In genomic region chr10:125016611-125017202, GRCh38 we compare ENCODE assay signal across 16 cellular contexts.
DNase-seq lines count a peak whose midpoint lies in the region; ATAC-seq and TF ChIP-seq lines count a peak whose summit lies in the region.
"Had no signal": no experiment of that assay in that cellular context is flagged by ENCODE, and none has a peak within 500 bp of the region (broad histone marks: within the 10 kb centered on the region; RNA-seq: fewer than 3 reads in every experiment).

No MANE protein-coding gene starts in this region.

- no peaks in the 10 kb centered on the region for H3K9me3 ChIP-seq in esophagus muscularis mucosa
- H3K9me3 ChIP-seq in stomach smooth muscle (ENCODE audit: control insufficient read depth in 2 of 2, low read length in 2 of 2): no peaks in the 10 kb centered on the region

- peaks cover 64 to 85% (median 75%) of the 10 kb centered on the region in 4 donors for H3K4me1 ChIP-seq in esophagus muscularis mucosa
- peaks cover 58% of the 10 kb centered on the region for H3K4me1 ChIP-seq in stomach smooth muscle (ENCODE audit: control insufficient read depth, insufficient read depth, low read length)

- peak overlapping the region; percentile 45; the same call in 1 of the 2 replicates for H3K27ac Mint-ChIP-seq in HFFc6
- H3K27ac Mint-ChIP-seq: activated naive CD4-positive, alpha-beta T cell treated with anti-CD3 and anti-CD28 coated beads, Interleukin-2, amount 50 U/mL, for 24 hours; T-helper 1 cell treated with Interleukin-12 subunit alpha and Interleukin-12 subunit beta and Interleukin-4 antibody, amounts not matched to agents 30 μg/mL and 1 μg/mL, for 36 hours had no signal

- H3K27me3 ChIP-seq in esophagus muscularis mucosa: no peaks in the 10 kb centered on the region
- H3K27me3 ChIP-seq in stomach smooth muscle (ENCODE audit: control insufficient read depth in 1 of 2, insufficient read depth in 2 of 2, low read length in 2 of 2): no peaks in the 10 kb centered on the region

- peaks cover 6% of the 10 kb centered on the region for H3K27me3 Mint-ChIP-seq in HFFc6 (ENCODE audit: insufficient read depth)
- H3K27me3 Mint-ChIP-seq: activated naive CD4-positive, alpha-beta T cell treated with anti-CD3 and anti-CD28 coated beads, Interleukin-2, amount 50 U/mL, for 24 hours had no signal

- 71% methylated on average over 14 of the region's 14 CpGs for WGBS in esophagus muscularis mucosa

- TF ChIP-seq CTCF in HFFc6 (IDR thresholded peaks at IDR 0.05) (no peak), esophagus muscularis mucosa (IDR thresholded peaks at IDR 0.05) (no peak)

- no peak for TF ChIP-seq POLR2A in esophagus muscularis mucosa (IDR thresholded peaks at IDR 0.05; ENCODE audit: low read depth)

- H3K36me3 Mint-ChIP-seq in HFFc6 (ENCODE audit: low read depth): peaks cover 15% of the 10 kb centered on the region
- H3K36me3 Mint-ChIP-seq: activated naive CD4-positive, alpha-beta T cell treated with anti-CD3 and anti-CD28 coated beads, Interleukin-2, amount 50 U/mL, for 24 hours had no signal

- peak overlapping the region; percentile 52 to 74 (median 60) for H3K27ac ChIP-seq in esophagus muscularis mucosa (replicated peaks in 1 of 4)
- peak overlapping the region; percentile 64 for H3K27ac ChIP-seq in stomach smooth muscle (ENCODE audit: low read length)

- intact Hi-C loops in esophagus muscularis mucosa (cut with DNase I): no loop called here

- H3K9ac ChIP-seq in stomach smooth muscle (ENCODE audit: low read length in 2 of 2): no peak overlapping the region

- peaks cover 0 to 29% (median 4%) of the 10 kb centered on the region in 4 donors for H3K36me3 ChIP-seq in esophagus muscularis mucosa
- H3K36me3 ChIP-seq in stomach smooth muscle (ENCODE audit: control insufficient read depth in 2 of 2, insufficient read depth in 2 of 2, low read length in 2 of 2): peaks cover 3 to 17% of the 10 kb centered on the region in 2 donors

- no peak overlapping the region for H3K4me3 Mint-ChIP-seq in HFFc6
- H3K4me3 Mint-ChIP-seq: activated naive CD4-positive, alpha-beta T cell treated with anti-CD3 and anti-CD28 coated beads, Interleukin-2, amount 50 U/mL, for 24 hours; effector memory CD8-positive, alpha-beta T cell; neural crest cell; T-helper 1 cell treated with Interleukin-12 subunit alpha and Interleukin-12 subunit beta and Interleukin-4 antibody, amounts not matched to agents 30 μg/mL and 1 μg/mL, for 36 hours had no signal

- H3K9me3 Mint-ChIP-seq in HFFc6: no peaks in the 10 kb centered on the region
- H3K9me3 Mint-ChIP-seq: activated naive CD4-positive, alpha-beta T cell treated with anti-CD3 and anti-CD28 coated beads, Interleukin-2, amount 50 U/mL, for 24 hours; effector memory CD8-positive, alpha-beta T cell; T-helper 1 cell treated with Interleukin-12 subunit alpha and Interleukin-12 subunit beta and Interleukin-4 antibody, amounts not matched to agents 30 μg/mL and 1 μg/mL, for 36 hours had no signal

- peaks cover 18% of the 10 kb centered on the region for H3K4me1 Mint-ChIP-seq in HFFc6 (ENCODE audit: low read depth)
- H3K4me1 Mint-ChIP-seq: activated naive CD4-positive, alpha-beta T cell treated with anti-CD3 and anti-CD28 coated beads, Interleukin-2, amount 50 U/mL, for 24 hours had no signal

- DNase-seq in HFFc6 (no peak), esophagus muscularis mucosa (ENCODE audit: extremely low spot score) (no peak), medulla oblongata (ENCODE audit: extremely low spot score) (peak; percentile 75), AML-193 (lab: John Stamatoyannopoulos, UW) (no peak), NCI-H1436 (lab: John Stamatoyannopoulos, UW) (no peak), DMS 273 treated with DMSO at 0.1 percent for 48 hours (lab: John Stamatoyannopoulos, UW) (no peak)
- DNase-seq: activated CD4-positive, alpha-beta T cell treated with anti-CD3 and anti-CD28 coated beads, Interleukin-2, amount 50 U/mL, for 48 hours; effector memory CD8-positive, alpha-beta T cell; GDM1; NCI-H187; trophoblast cell had no signal

- H3K4me3 ChIP-seq in esophagus muscularis mucosa (no peak overlapping the region), stomach smooth muscle (ENCODE audit: low read length in 2 of 2) (peak overlapping the region in 1 of 2 donors; percentile 15)

- no peak for TF ChIP-seq EP300 in esophagus muscularis mucosa (IDR thresholded peaks at IDR 0.05)

- no peak for ATAC-seq in HG02938 (IDR thresholded peaks at IDR 0.05; ENCODE audit: unreplicated experiment)
- ATAC-seq: effector memory CD8-positive, alpha-beta T cell had no signal
